In genomic region chr5:143405747-143406098, GRCh38 we compare ENCODE assay signal across 9 cellular contexts. TPM values are rescaled to one million over a fixed set of nuclear protein-coding genes. Genes with fewer than 3 reads are reported as not detected.
DNase-seq lines count a peak whose midpoint lies in the region; ATAC-seq and TF ChIP-seq lines count a peak whose summit lies in the region.
"Had no signal": no experiment of that assay in that cellular context is flagged by ENCODE, and none has a peak within 500 bp of the region (broad histone marks: within the 10 kb centered on the region; RNA-seq: fewer than 3 reads in every experiment).

No MANE protein-coding gene starts in this region.

- peaks cover 2 to 10% of the 10 kb centered on the region in 2 donors for H3K36me3 Mint-ChIP-seq in CD14-positive monocyte

- H3K9me3 ChIP-seq in OCI-LY3 (ENCODE audit: insufficient read depth, low read length) (no peaks in the 10 kb centered on the region; the same call in 1 of the 2 replicates), endocrine pancreas (ENCODE audit: control insufficient read depth, low read length) (no peaks in the 10 kb centered on the region), neuronal stem cell (replicated peaks in 1 of 2; ENCODE audit: control insufficient read depth in 2 of 2, insufficient read depth in 1 of 2, low read depth in 1 of 2, low read length in 2 of 2) (no peaks in the 10 kb centered on the region)
- H3K9me3 ChIP-seq: mucosa of descending colon had no signal

- H3K27ac ChIP-seq in OCI-LY3 (ENCODE audit: low read length) (peak overlapping the region; percentile 98), neuronal stem cell (replicated peaks; ENCODE audit: low read length) (peak overlapping the region; percentile 70)

- peaks cover 7% of the 10 kb centered on the region; the same call in 1 of the 2 replicates for H3K4me1 ChIP-seq in OCI-LY3 (ENCODE audit: low read length)
- H3K4me1 ChIP-seq in endocrine pancreas (ENCODE audit: control insufficient read depth, insufficient read depth, low read length) = peaks cover 10% of the 10 kb centered on the region
- H3K4me1 ChIP-seq in neuronal stem cell (ENCODE audit: control insufficient read depth in 2 of 2, insufficient read depth in 1 of 2, low read depth in 1 of 2, low read length in 2 of 2) = peaks cover 1 to 3% of the 10 kb centered on the region in 2 donors

- H2BK5ac ChIP-seq in neuronal stem cell (ENCODE audit: low read length) = peak overlapping the region; percentile 84

- H3K4me2 ChIP-seq in OCI-LY3 (ENCODE audit: low read length) = peak overlapping the region; percentile 98
- peak overlapping the region; percentile 94 for H3K4me2 ChIP-seq in neuronal stem cell (ENCODE audit: insufficient read depth, low read length, poor library complexity, severe bottlenecking)

- H3K9ac ChIP-seq in OCI-LY3 (ENCODE audit: low read length) (peak overlapping the region; percentile 97), endocrine pancreas (ENCODE audit: control insufficient read depth, insufficient read depth, low read length) (peak overlapping the region; percentile 35), neuronal stem cell (ENCODE audit: low read depth, low read length, poor library complexity) (no peak overlapping the region)

- no peak overlapping the region for H3K4ac ChIP-seq in neuronal stem cell (ENCODE audit: low read length)

- H3K4me3 ChIP-seq in OCI-LY3 (ENCODE audit: low read length) = peak overlapping the region; percentile 99
- peak overlapping the region; percentile 73 for H3K4me3 ChIP-seq in endocrine pancreas (ENCODE audit: control insufficient read depth, insufficient read depth, low read length)
- peak overlapping the region; percentile 66 to 85 for H3K4me3 ChIP-seq in neuronal stem cell (ENCODE audit: low read length in 2 of 2)

- H2AFZ ChIP-seq in OCI-LY3 (ENCODE audit: low read depth, low read length) = peak overlapping the region; percentile 87
- H2AFZ ChIP-seq in neuronal stem cell (ENCODE audit: low read length) = peak overlapping the region; percentile 98

- no peaks in the 10 kb centered on the region for H3K36me3 ChIP-seq in OCI-LY3 (replicated peaks; ENCODE audit: low read depth, low read length)
- no peaks in the 10 kb centered on the region for H3K36me3 ChIP-seq in endocrine pancreas (ENCODE audit: control insufficient read depth, insufficient read depth, low read length)
- H3K36me3 ChIP-seq in neuronal stem cell (replicated peaks in 1 of 2; ENCODE audit: control insufficient read depth in 2 of 2, insufficient read depth in 2 of 2, low read length in 2 of 2) = no peaks in the 10 kb centered on the region

- no peak overlapping the region for H3K14ac ChIP-seq in neuronal stem cell (ENCODE audit: low read length)

- no peak overlapping the region for H3K23ac ChIP-seq in neuronal stem cell (ENCODE audit: low read depth, low read length, poor library complexity)

- H3K79me2 ChIP-seq in OCI-LY3 (ENCODE audit: low read length) = peaks cover 29% of the 10 kb centered on the region

- DNase-seq in CD14-positive monocyte (ENCODE audit: low spot score) (no peak), neuronal stem cell (ENCODE audit: low spot score) (no peak)
- DNase-seq in central memory CD4-positive, alpha-beta T cell = no peak
- no peak for DNase-seq in activated CD8-positive, alpha-beta memory T cell treated with anti-CD3 and anti-CD28 coated beads for 24 hours

- ATAC-seq in HG03039 (IDR thresholded peaks at IDR 0.05; ENCODE audit: unreplicated experiment) (no peak), GM21723 (IDR thresholded peaks at IDR 0.05; ENCODE audit: unreplicated experiment) (no peak)

- no peak overlapping the region for H2BK12ac ChIP-seq in neuronal stem cell (ENCODE audit: low read length)

- H4K20me1 ChIP-seq in OCI-LY3 (ENCODE audit: insufficient read depth, low read length) = peaks cover 8% of the 10 kb centered on the region; the same call in 1 of the 2 replicates

- peak overlapping the region; percentile 85 to 93 for H3K4me3 Mint-ChIP-seq in CD14-positive monocyte

- WGBS in neuronal stem cell (ENCODE audit: extremely low coverage in 2 of 2, insufficient read length in 2 of 2, insufficient replicate concordance in 1 of 2), 2 donors = no CpG with 5 or more reads among the region's 4 CpGs

- peak overlapping the region; percentile 91 for H3K18ac ChIP-seq in neuronal stem cell (ENCODE audit: low read length)

- H3K9me3 Mint-ChIP-seq in CD14-positive monocyte = peaks cover 0 to 2% (median 0%) of the 10 kb centered on the region in 7 donors

- peak overlapping the region; percentile 98 to 99 (median 99) for H3K27ac Mint-ChIP-seq in CD14-positive monocyte

- H2BK120ac ChIP-seq in neuronal stem cell (ENCODE audit: low read depth, low read length) = no peak overlapping the region

- H4K8ac ChIP-seq in neuronal stem cell (ENCODE audit: low read depth, low read length) = no peak overlapping the region

- H3K27me3 Mint-ChIP-seq in CD14-positive monocyte (ENCODE audit: low read depth in 3 of 3) = no peaks in the 10 kb centered on the region

- H3K4me1 Mint-ChIP-seq in CD14-positive monocyte = peaks cover 16% of the 10 kb centered on the region

- no peaks in the 10 kb centered on the region for H3K27me3 ChIP-seq in OCI-LY3 (ENCODE audit: low read depth, low read length)
- H3K27me3 ChIP-seq in endocrine pancreas (ENCODE audit: control insufficient read depth, insufficient read depth, low read length) = no peaks in the 10 kb centered on the region
- peaks cover 3 to 24% (median 11%) of the 10 kb centered on the region in 3 experiments for H3K27me3 ChIP-seq in neuronal stem cell (ENCODE audit: control insufficient read depth in 3 of 3, insufficient read depth in 3 of 3, low read depth in 1 of 3, low read length in 3 of 3)

- H4K91ac ChIP-seq in neuronal stem cell (ENCODE audit: low read depth, low read length, poor library complexity) = no peak overlapping the region

- intact Hi-C loops in CD14-positive monocyte (cut with micrococcal nuclease) = loop anchor here in 1 of 2 donors (2.0 to 10.0 kb wide), 4 partner anchors 29 to 401 kb away; no protein-coding TSS in a partner anchor

- H2BK15ac ChIP-seq in neuronal stem cell (ENCODE audit: low read length) = peak overlapping the region; percentile 33

- H2AK5ac ChIP-seq in neuronal stem cell (ENCODE audit: low read depth, low read length) = no peak overlapping the region

- H3K79me1 ChIP-seq in neuronal stem cell (ENCODE audit: low read depth, low read length) = peaks cover 2% of the 10 kb centered on the region

- TF ChIP-seq CTCF in CD14-positive monocyte (IDR thresholded peaks at IDR 0.05) (no peak), OCI-LY3 (IDR thresholded peaks at IDR 0.05; ENCODE audit: low read depth, low read length) (no peak)

RNA-seq across cellular contexts. Expression of gene NR3C1, which starts 2.2 kb away (rescaled TPM):
- 10 to 100 TPM; 75.1 to 82.8 TPM for polyA plus RNA-seq in CD14-positive monocyte
- polyA plus RNA-seq in neuronal stem cell (2013, experiment 1 of 2) = 0.38 TPM
- 0.28 TPM for polyA plus RNA-seq in neuronal stem cell (2013, experiment 2 of 2)
